In the genomic region with DNA sequence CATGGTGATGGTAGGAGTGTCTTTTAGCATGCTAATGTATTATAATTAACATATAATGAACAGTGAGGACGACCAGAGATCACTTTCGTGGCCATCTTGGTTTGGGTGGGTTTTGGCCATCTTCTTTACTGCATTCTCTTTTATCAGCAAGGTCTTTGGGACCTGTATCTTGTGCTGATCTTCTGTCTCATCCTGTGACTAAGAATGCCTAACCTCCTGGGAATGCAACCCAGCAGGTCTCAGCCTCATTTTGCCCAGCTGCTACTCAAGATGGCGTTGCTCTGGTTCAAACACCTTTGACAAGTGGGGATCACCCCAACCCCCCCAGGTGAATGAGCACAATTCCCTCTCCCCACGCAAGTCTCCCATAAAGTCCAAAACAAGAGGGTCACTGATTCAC, we compare ENCODE assay signal across 22 cellular contexts. TPM values are rescaled to one million over a fixed set of nuclear protein-coding genes. Genes with fewer than 3 reads are reported as not detected.
"Had no signal": no experiment of that assay in that cellular context is flagged by ENCODE, and none has a peak within 500 bp of the region (broad histone marks: within the 10 kb centered on the region; RNA-seq: fewer than 3 reads in every experiment).

No MANE protein-coding gene starts in this region.

- H3K4me1 ChIP-seq: colonic mucosa had no signal

- H3K27ac ChIP-seq: colonic mucosa, esophagus muscularis mucosa, gastroesophageal sphincter, left ventricle myocardium inferior, lower lobe of right lung, spleen, stomach, thoracic aorta, transverse colon had no signal

- H3K36me3 Mint-ChIP-seq: immature natural killer cell; naive thymus-derived CD4-positive, alpha-beta T cell had no signal

- FAIRE-seq: kidney, urothelium cell line had no signal

- H3K9me3 Mint-ChIP-seq: naive thymus-derived CD4-positive, alpha-beta T cell had no signal

- H3K4me3 Mint-ChIP-seq: immature natural killer cell; naive thymus-derived CD4-positive, alpha-beta T cell had no signal

- H3K27me3 ChIP-seq: colonic mucosa, esophagus muscularis mucosa, gastroesophageal sphincter, spleen, stomach, transverse colon had no signal

- H3K4me3 ChIP-seq: colonic mucosa, esophagus muscularis mucosa, gastroesophageal sphincter, left ventricle myocardium inferior, lower lobe of right lung, spleen, stomach, thoracic aorta, transverse colon had no signal

- H3K36me3 ChIP-seq: colonic mucosa, esophagus muscularis mucosa, gastroesophageal sphincter, left ventricle myocardium inferior, lower lobe of right lung, spleen, stomach, thoracic aorta, transverse colon had no signal

- DNase-seq: colonic mucosa; immature natural killer cell; kidney; left cardiac atrium; left ventricle myocardium inferior; lower lobe of right lung; mesenchymal stem cell; naive thymus-derived CD4-positive, alpha-beta T cell; posterior cingulate gyrus; spleen; stimulated activated CD4-positive, alpha-beta T cell treated with anti-CD3 and anti-CD28 coated beads, Interleukin-15, amount 100 ng/mL, for 24 hours; stimulated activated CD4-positive, alpha-beta T cell treated with anti-CD3 and anti-CD28 coated beads, Interleukin-1b, Interleukin-23, amount 100 ng/mL, for 48 hours; stimulated activated CD4-positive, alpha-beta T cell treated with anti-CD3 and anti-CD28 coated beads, Interleukin-4, amount 100 ng/mL, for 4 hours; stimulated activated naive CD4-positive, alpha-beta T cell; stomach; substantia nigra; transverse colon had no signal

- H3K9me3 ChIP-seq: colonic mucosa, esophagus muscularis mucosa, gastroesophageal sphincter, left ventricle myocardium inferior, lower lobe of right lung, spleen, stomach, thoracic aorta, transverse colon had no signal

- H3K27ac Mint-ChIP-seq: immature natural killer cell; naive thymus-derived CD4-positive, alpha-beta T cell had no signal

- ATAC-seq: gastroesophageal sphincter; left cardiac atrium; lower lobe of right lung; naive thymus-derived CD4-positive, alpha-beta T cell; sciatic nerve had no signal

- H3K4me1 Mint-ChIP-seq: immature natural killer cell; naive thymus-derived CD4-positive, alpha-beta T cell had no signal

RNA-seq across cellular contexts. Expression of gene ETV4, which starts 49.3 kb away (rescaled TPM):
- polyA plus RNA-seq: immature natural killer cell; naive thymus-derived CD4-positive, alpha-beta T cell had no signal
